1 cellular context compared by ENCODE assay signal in the genomic region with DNA sequence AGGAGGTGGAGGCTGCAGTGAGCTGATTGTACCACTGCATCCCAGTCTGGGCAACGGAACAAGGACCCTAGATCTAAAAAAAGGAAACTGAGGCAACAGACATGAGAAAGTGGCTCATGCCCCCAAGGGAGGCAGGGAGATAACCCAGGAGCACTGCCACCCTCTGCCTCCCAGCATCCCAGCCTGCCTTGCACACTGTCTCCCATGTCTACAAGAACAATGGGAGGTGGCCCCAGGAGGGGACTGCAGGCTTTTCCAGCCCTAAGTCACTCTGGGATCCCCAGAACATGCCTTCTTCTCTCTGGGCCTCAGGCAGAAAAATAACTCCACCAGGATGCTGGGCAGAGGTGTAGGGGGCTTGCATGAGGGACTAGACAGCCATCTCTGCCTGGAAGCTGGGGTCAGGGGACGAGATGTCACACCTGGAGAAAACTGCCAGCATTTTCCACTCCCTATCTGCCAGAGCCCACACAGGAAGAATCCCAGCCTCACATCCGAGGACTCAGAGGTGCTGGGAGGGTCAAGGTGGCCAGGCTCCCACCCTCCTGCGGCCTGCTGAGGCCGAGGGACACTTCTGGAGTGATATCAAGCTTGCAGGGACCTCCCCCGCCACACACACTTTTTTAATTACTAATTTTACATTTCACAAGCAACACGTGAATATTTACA.
TF ChIP-seq lines count a peak whose summit lies in the region.

No MANE protein-coding gene starts in this region.

TF ChIP-seq in H1, 55 proteins besides CTCF, POLR2A, EP300 and RAD21:
- TF ChIP-seq, protein P1, sequence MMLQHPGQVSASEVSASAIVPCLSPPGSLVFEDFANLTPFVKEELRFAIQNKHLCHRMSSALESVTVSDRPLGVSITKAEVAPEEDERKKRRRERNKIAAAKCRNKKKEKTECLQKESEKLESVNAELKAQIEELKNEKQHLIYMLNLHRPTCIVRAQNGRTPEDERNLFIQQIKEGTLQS (IDR thresholded peaks at IDR 0.05; ENCODE audit: insufficient read depth, low read depth, low read length): no peak
- no peak for TF ChIP-seq SP1 (IDR thresholded peaks at IDR 0.05; ENCODE audit: low read depth, low read length)
- TF ChIP-seq CTBP2 (IDR thresholded peaks at IDR 0.05; ENCODE audit: borderline replicate concordance, insufficient read depth, insufficient read length, low read length): no peak
- no peak for TF ChIP-seq FOSL1 (IDR thresholded peaks at IDR 0.05; ENCODE audit: insufficient read depth, low read depth, low read length)
- TF ChIP-seq TCF12 (IDR thresholded peaks at IDR 0.05; ENCODE audit: low read depth, low read length): no peak
- no peak for TF ChIP-seq MAFK (IDR thresholded peaks at IDR 0.05; ENCODE audit: low read depth, low read length)
- TF ChIP-seq, protein P2, sequence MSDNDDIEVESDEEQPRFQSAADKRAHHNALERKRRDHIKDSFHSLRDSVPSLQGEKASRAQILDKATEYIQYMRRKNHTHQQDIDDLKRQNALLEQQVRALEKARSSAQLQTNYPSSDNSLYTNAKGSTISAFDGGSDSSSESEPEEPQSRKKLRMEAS (IDR thresholded peaks at IDR 0.05): no peak
- no peak for TF ChIP-seq CREB1 (IDR thresholded peaks at IDR 0.05)
- no peak for TF ChIP-seq CBX5 (IDR thresholded peaks at IDR 0.05; ENCODE audit: low read depth, low read length)
- TF ChIP-seq KDM1A (IDR thresholded peaks at IDR 0.05; ENCODE audit: borderline replicate concordance, low read length): no peak
- no peak for TF ChIP-seq POLR2AphosphoS5 (IDR thresholded peaks at IDR 0.05; ENCODE audit: low read depth, low read length)
- TF ChIP-seq RFX5 (IDR thresholded peaks at IDR 0.05; ENCODE audit: borderline replicate concordance, low read depth, low read length): no peak
- TF ChIP-seq PHF8 (conservative IDR thresholded peaks at IDR 0.05; ENCODE audit: low read depth, low read length): no peak
- no peak for TF ChIP-seq BRCA1 (IDR thresholded peaks at IDR 0.05; ENCODE audit: low read depth, low read length)
